Comparison of ENCODE assay signal across 7 cellular contexts in the genomic region with DNA sequence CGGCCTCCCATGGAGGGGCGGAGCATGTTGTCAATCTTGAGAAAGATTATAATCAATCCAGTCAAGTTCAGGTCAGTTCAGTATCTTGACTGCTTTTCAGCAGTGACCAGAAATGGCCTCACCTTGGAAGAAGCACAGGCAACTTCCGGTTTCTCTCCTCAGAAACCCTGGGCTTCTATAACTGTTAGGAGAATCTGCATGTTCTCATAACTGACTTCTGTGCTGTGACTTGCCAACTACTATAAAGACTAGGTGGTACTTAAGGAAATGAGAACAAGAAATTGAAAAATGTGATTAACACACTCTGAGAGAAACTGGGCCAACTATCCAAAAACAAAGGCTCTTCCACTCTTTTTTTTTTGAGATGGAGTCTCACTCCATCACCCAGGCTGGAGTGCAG. TPM values are rescaled to one million over a fixed set of nuclear protein-coding genes. Genes with fewer than 3 reads are reported as not detected.
"Had no signal": no experiment of that assay in that cellular context is flagged by ENCODE, and none has a peak within 500 bp of the region (broad histone marks: within the 10 kb centered on the region; RNA-seq: fewer than 3 reads in every experiment).

No MANE protein-coding gene starts in this region.

- H3K27ac ChIP-seq: GM23248, HL-60 had no signal

- H3K9ac ChIP-seq: GM23248 had no signal

- H3K4me3 Mint-ChIP-seq: H9, IgD-negative memory B cell had no signal

- H3K27ac Mint-ChIP-seq: IgD-negative memory B cell had no signal

- DNase-seq: GM23248, GOT3, H9, HCEC 1CT, KBM-7 had no signal

- H3K4me3 ChIP-seq: GM23248 had no signal

RNA-seq across cellular contexts. Expression of a gene that starts 35.9 kb away (rescaled TPM):
- polyA plus RNA-seq: IgD-negative memory B cell had no signal
